In genomic region chr7:121313220-121313792, GRCh38 we compare ENCODE assay signal across 15 cellular contexts. TPM values are rescaled to one million over a fixed set of nuclear protein-coding genes. Genes with fewer than 3 reads are reported as not detected.
A peak's percentile ranks its signal among the peaks of the same experiment; 100 is the strongest.
DNase-seq lines count a peak whose midpoint lies in the region; TF ChIP-seq lines count a peak whose summit lies in the region.
"Had no signal": no experiment of that assay in that cellular context is flagged by ENCODE, and none has a peak within 500 bp of the region (broad histone marks: within the 10 kb centered on the region; RNA-seq: fewer than 3 reads in every experiment).

No MANE protein-coding gene starts in this region.

- H3K9ac ChIP-seq in Loucy (ENCODE audit: low read depth, low read length, poor library complexity, severe bottlenecking): no peak overlapping the region

- no peaks in the 10 kb centered on the region for H3K4me1 ChIP-seq in Loucy (ENCODE audit: insufficient read depth, low read length, poor library complexity, severe bottlenecking)
- H3K4me1 ChIP-seq in suprapubic skin: peaks cover 18% of the 10 kb centered on the region

- no peaks in the 10 kb centered on the region for H3K79me2 ChIP-seq in Loucy (ENCODE audit: insufficient read depth, low read length)

- CTCF ChIA-PET in HEK293T (lab: Yijun Ruan, JAX): interaction anchor here (0.9 kb wide), 1 partner anchor 13 kb away, joined by 4 read pairs; no protein-coding TSS in a partner anchor

- POLR2A ChIA-PET in HEK293T (lab: Yijun Ruan, JAX): interaction anchor here (0.7 kb wide), 1 partner anchor 546 kb away, joined by 3 read pairs; no protein-coding TSS in a partner anchor

- H3K27ac ChIP-seq in suprapubic skin: peak overlapping the region; percentile 62
- H3K27ac ChIP-seq: 22Rv1 had no signal

- no peak for TF ChIP-seq EP300 in suprapubic skin (IDR thresholded peaks at IDR 0.05)

- H3K36me3 ChIP-seq in Loucy (ENCODE audit: insufficient read depth, low read length): no peaks in the 10 kb centered on the region
- no peaks in the 10 kb centered on the region for H3K36me3 ChIP-seq in suprapubic skin

- H3K4me3 ChIP-seq in Loucy (ENCODE audit: low read length, poor library complexity, severe bottlenecking): no peak overlapping the region
- H3K4me3 ChIP-seq in epithelial cell of esophagus (ENCODE audit: low read length): no peak overlapping the region
- peak overlapping the region; percentile 22 for H3K4me3 ChIP-seq in suprapubic skin
- H3K4me3 ChIP-seq: lung had no signal

- H2AFZ ChIP-seq in Loucy (ENCODE audit: low read length): peak overlapping the region; percentile 39; the same call in 1 of the 2 replicates

- TF ChIP-seq CTCF in Loucy (conservative IDR thresholded peaks at IDR 0.05; ENCODE audit: low read length) (no peak), epithelial cell of esophagus (IDR thresholded peaks at IDR 0.05; ENCODE audit: insufficient read depth, low read depth, low read length, missing control alignments) (no peak), suprapubic skin (IDR thresholded peaks at IDR 0.05) (no peak)

- DNase-seq in NCI-H1092 treated with DMSO at 0.1 percent for 48 hours (lab: John Stamatoyannopoulos, UW): peak; percentile 49
- no peak for DNase-seq in NCI-H1092 (lab: John Stamatoyannopoulos, UW)
- DNase-seq in epithelial cell of esophagus (ENCODE audit: low read depth): peak; percentile 81
- DNase-seq in suprapubic skin (ENCODE audit: low spot score in 2 of 2): no peak
- DNase-seq in HEK293T (ENCODE audit: extremely low spot score): no peak
- no peak for DNase-seq in kidney tubule cell (ENCODE audit: low spot score)
- DNase-seq in stimulated activated CD4-positive, alpha-beta T cell treated with anti-CD3 and anti-CD28 coated beads, Interleukin-1b, Interleukin-23, amount 100 ng/mL, for 48 hours: no peak
- DNase-seq: GOT3; MV-4-11; NK-92 treated with Interleukin-12 subunit alpha and Interleukin-12 subunit beta, amount 100 ng/mL, for 24 hours; retina; T-helper 2 cell had no signal

- H3F3A ChIP-seq in Loucy (ENCODE audit: low read depth): no peaks in the 10 kb centered on the region

- no peaks in the 10 kb centered on the region for H4K20me1 ChIP-seq in Loucy (ENCODE audit: insufficient read depth, low read length, poor library complexity, severe bottlenecking)

- no peak overlapping the region for H3K4me2 ChIP-seq in Loucy (ENCODE audit: low read depth, low read length, poor library complexity, severe bottlenecking)

- H3K27me3 ChIP-seq in Loucy (ENCODE audit: insufficient read depth, low read length, poor library complexity, severe bottlenecking) (no peaks in the 10 kb centered on the region), suprapubic skin (no peaks in the 10 kb centered on the region)

- WGBS in suprapubic skin: 19% methylated on average over 3 of the region's 3 CpGs

- TF ChIP-seq POLR2A in suprapubic skin (IDR thresholded peaks at IDR 0.05): no peak

- H3K9me2 ChIP-seq in Loucy (replicated peaks; ENCODE audit: low read depth, low read length): no peaks in the 10 kb centered on the region

- H3K9me3 ChIP-seq in Loucy (ENCODE audit: insufficient read depth, low read depth, low read length) (no peaks in the 10 kb centered on the region), suprapubic skin (no peaks in the 10 kb centered on the region)

TF ChIP-seq in HEK293T, 16 proteins besides CTCF, POLR2A, EP300 and RAD21:
- no peak for TF ChIP-seq SUZ12 (IDR thresholded peaks at IDR 0.05)
- no peak for TF ChIP-seq LEF1 (IDR thresholded peaks at IDR 0.05; ENCODE audit: borderline replicate concordance)
- no peak for TF ChIP-seq ZNF384 (IDR thresholded peaks at IDR 0.05)
- TF ChIP-seq ARNT (IDR thresholded peaks at IDR 0.05): no peak
- no peak for TF ChIP-seq FOXA1 (IDR thresholded peaks at IDR 0.05)
- no peak for TF ChIP-seq NFRKB (IDR thresholded peaks at IDR 0.05)
- TF ChIP-seq PKNOX1 (IDR thresholded peaks at IDR 0.05): no peak
- no peak for TF ChIP-seq FOXK2 (IDR thresholded peaks at IDR 0.05)
- TF ChIP-seq HDGF (IDR thresholded peaks at IDR 0.05; ENCODE audit: borderline replicate concordance): no peak

RNA-seq across cellular contexts. Expression of gene WNT16, which starts 15.5 kb away (rescaled TPM):
- 10 to 100 TPM; 11.6 to 28.8 (median 18.3) TPM for total RNA-seq in suprapubic skin

Comparison
In these comparisons a context has a peak if more than half of its experiments do, and no peak if none do; other contexts are left out.
1. DNase-seq: peak in NCI-H1092 treated with DMSO at 0.1 percent for 48 hours (single experiment) and epithelial cell of esophagus (single experiment); none in NCI-H1092 (single experiment), suprapubic skin (0 of 2), HEK293T (single experiment), kidney tubule cell (single experiment) and stimulated activated CD4-positive, alpha-beta T cell treated with anti-CD3 and anti-CD28 coated beads, Interleukin-1b, Interleukin-23, amount 100 ng/mL, for 48 hours (single experiment).